21 cellular contexts compared by ENCODE assay signal in the genomic region with DNA sequence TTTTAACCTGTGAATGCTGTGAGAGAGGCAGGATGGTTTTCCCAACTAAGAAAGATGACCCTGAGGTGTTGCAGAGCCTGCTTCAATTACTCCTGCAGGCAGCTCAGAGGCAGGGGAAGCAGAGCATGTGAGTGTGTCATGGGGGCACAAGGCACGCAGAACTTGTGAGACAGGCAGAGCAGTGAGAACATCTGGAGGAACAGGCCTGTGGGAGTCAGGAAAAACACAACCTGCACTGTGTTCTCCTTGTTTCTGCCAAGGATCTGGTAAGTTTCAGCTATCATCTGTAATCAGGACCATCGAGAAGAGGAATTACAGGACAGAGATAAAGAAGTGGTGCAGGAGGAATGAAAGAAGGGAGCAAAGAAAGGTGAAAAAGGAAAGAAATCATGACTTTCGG.
DNase-seq lines count a peak whose midpoint lies in the region; TF ChIP-seq lines count a peak whose summit lies in the region.
"Had no signal": no experiment of that assay in that cellular context is flagged by ENCODE, and none has a peak within 500 bp of the region (broad histone marks: within the 10 kb centered on the region; RNA-seq: fewer than 3 reads in every experiment).

No MANE protein-coding gene starts in this region.

- BruUV-seq in mammary epithelial cell (replicated peaks; lab: Mats Ljungman, UMichigan), result no TSS peak

- no peak for TF ChIP-seq CTCF in mammary epithelial cell (conservative IDR thresholded peaks at IDR 0.05 in 1 of 2, IDR thresholded peaks at IDR 0.05 in 1 of 2; ENCODE audit: extremely low read depth in 1 of 2, insufficient read depth in 1 of 2, low read depth in 1 of 2, low read length in 2 of 2)
- TF ChIP-seq CTCF in breast epithelium (IDR thresholded peaks at IDR 0.05), result no peak
- TF ChIP-seq CTCF in choroid plexus epithelial cell (conservative IDR thresholded peaks at IDR 0.05; ENCODE audit: low read depth, low read length), result no peak
- TF ChIP-seq CTCF in GM10248 (IDR thresholded peaks at IDR 0.05; ENCODE audit: control extremely low read depth, extremely low read depth, low read depth, missing control alignments), result no peak
- no peak for TF ChIP-seq CTCF in type B pancreatic cell (conservative IDR thresholded peaks at IDR 0.05)

- CTCF ChIA-PET in mammary epithelial cell (lab: Charles Lee; ENCODE audit: low non-redundant PET), result no interaction called here
- CTCF ChIA-PET in GM10248 (lab: Yijun Ruan, JAX), result interaction anchor here (1.4 to 1.5 kb wide), 2 partner anchors 12 to 17 kb away, joined by 3 read pairs; no protein-coding TSS in a partner anchor

- H3K9me3 ChIP-seq in mammary epithelial cell (replicated peaks; ENCODE audit: insufficient read depth, low read length), result no peaks in the 10 kb centered on the region
- peaks cover 0 to 1% of the 10 kb centered on the region in 2 donors for H3K9me3 ChIP-seq in breast epithelium
- H3K9me3 ChIP-seq: body of pancreas, tibial artery had no signal

- in situ Hi-C loops in mammary epithelial cell (cut with MboI; ENCODE audit: low sequenced_read_pairs in 2 of 2), result no loop called here

- WGBS in mammary epithelial cell (ENCODE audit: low coverage, missing lambda C conversion rate), result 58% methylated on average over 3 of the region's 3 CpGs

- no peaks in the 10 kb centered on the region for H3K27me3 Mint-ChIP-seq in type B pancreatic cell
- H3K27me3 Mint-ChIP-seq: activated naive CD4-positive, alpha-beta T cell treated with anti-CD3 and anti-CD28 coated beads, Interleukin-2, amount 10 ng/mL, durations not matched to agents 7 days and 5 days; dendritic cell treated with granulocyte-macrophage colony-stimulating factor and Interleukin-4, amounts not matched to agents 40 ng/mL and 50 ng/mL, for 4 days had no signal

- peak overlapping the region; percentile 50 for H2AFZ ChIP-seq in mammary epithelial cell (ENCODE audit: low read depth, low read length)

- intact Hi-C loops in mammary epithelial cell (cut with micrococcal nuclease), result no loop called here
- intact Hi-C loops in breast epithelium (cut with DNase I; ENCODE audit: low total_unique reads), result no loop called here

- H3K4me3 Mint-ChIP-seq in type B pancreatic cell, result no peak overlapping the region
- H3K4me3 Mint-ChIP-seq: activated naive CD4-positive, alpha-beta T cell treated with anti-CD3 and anti-CD28 coated beads, Interleukin-2, amount 10 ng/mL, durations not matched to agents 7 days and 5 days; dendritic cell treated with granulocyte-macrophage colony-stimulating factor and Interleukin-4, amounts not matched to agents 40 ng/mL and 50 ng/mL, for 4 days had no signal

- DNase-seq in mammary epithelial cell (no peak), breast epithelium (ENCODE audit: low spot score in 2 of 2) (no peak), choroid plexus epithelial cell (ENCODE audit: low read depth) (peak; percentile 55), iris pigment epithelial cell (ENCODE audit: low read depth) (peak; percentile 5), skeletal muscle cell (ENCODE audit: low read depth) (peak; percentile 49), GM10248 (ENCODE audit: extremely low spot score) (no peak), type B pancreatic cell (ENCODE audit: extremely low spot score, unreplicated experiment) (no peak)
- no peak for DNase-seq in activated CD4-positive, alpha-beta T cell treated with anti-CD3 and anti-CD28 coated beads, Interleukin-2, amount 50 U/mL, for 48 hours
- DNase-seq: activated CD4-positive, alpha-beta T cell treated with anti-CD3 and anti-CD28 coated beads, Interleukin-2, amount 50 U/mL, for 1 hour; activated naive CD4-positive, alpha-beta T cell treated with anti-CD3 and anti-CD28 coated beads, Interleukin-2, amount 10 ng/mL, durations not matched to agents 7 days and 5 days; activated T-cell treated with anti-CD3 and anti-CD28 coated beads for 4 hours; body of pancreas; DMS 273 treated with DMSO at 0.1 percent for 48 hours; erythroblast; heart left ventricle; NCI-H1417 treated with DMSO at 0.1 percent for 48 hours; NCI-H226; RPMI8226; tibial artery had no signal

- no peaks in the 10 kb centered on the region for H4K20me1 ChIP-seq in mammary epithelial cell (ENCODE audit: insufficient read depth, low read length)

- no peaks in the 10 kb centered on the region for H3K36me3 ChIP-seq in mammary epithelial cell (ENCODE audit: insufficient read depth, low read length)
- no peaks in the 10 kb centered on the region for H3K36me3 ChIP-seq in breast epithelium
- H3K36me3 ChIP-seq: heart left ventricle, tibial artery had no signal

- no peak overlapping the region for H3K27ac ChIP-seq in mammary epithelial cell (ENCODE audit: insufficient read depth, low read depth, low read length)
- H3K27ac ChIP-seq in breast epithelium, result no peak overlapping the region
- H3K27ac ChIP-seq: body of pancreas, C4-2B, heart left ventricle, tibial artery had no signal

- peaks cover 5% of the 10 kb centered on the region for H3K9me3 Mint-ChIP-seq in type B pancreatic cell

- no peaks in the 10 kb centered on the region for H3K36me3 Mint-ChIP-seq in type B pancreatic cell
- H3K36me3 Mint-ChIP-seq: activated naive CD4-positive, alpha-beta T cell treated with anti-CD3 and anti-CD28 coated beads, Interleukin-2, amount 10 ng/mL, durations not matched to agents 7 days and 5 days had no signal

- dilution Hi-C loops in mammary epithelial cell (cut with HindIII; ENCODE audit: low sequenced_read_pairs), result no loop called here

- H3K4me1 Mint-ChIP-seq in type B pancreatic cell (ENCODE audit: unreplicated experiment), result no peaks in the 10 kb centered on the region
- H3K4me1 Mint-ChIP-seq: activated naive CD4-positive, alpha-beta T cell treated with anti-CD3 and anti-CD28 coated beads, Interleukin-2, amount 10 ng/mL, durations not matched to agents 7 days and 5 days had no signal

- no peaks in the 10 kb centered on the region for H3K4me1 ChIP-seq in mammary epithelial cell (ENCODE audit: insufficient read depth, low read length)
- H3K4me1 ChIP-seq in breast epithelium, result no peaks in the 10 kb centered on the region
- H3K4me1 ChIP-seq: body of pancreas, heart left ventricle had no signal

- no peak overlapping the region for H3K27ac Mint-ChIP-seq in type B pancreatic cell
- H3K27ac Mint-ChIP-seq: activated naive CD4-positive, alpha-beta T cell treated with anti-CD3 and anti-CD28 coated beads, Interleukin-2, amount 10 ng/mL, durations not matched to agents 7 days and 5 days; dendritic cell treated with granulocyte-macrophage colony-stimulating factor and Interleukin-4, amounts not matched to agents 40 ng/mL and 50 ng/mL, for 4 days had no signal

- TF ChIP-seq POLR2A in breast epithelium (IDR thresholded peaks at IDR 0.05), result no peak

- H3K27me3 ChIP-seq in mammary epithelial cell (ENCODE audit: insufficient read depth, low read length) (no peaks in the 10 kb centered on the region), breast epithelium (no peaks in the 10 kb centered on the region)
- H3K27me3 ChIP-seq: body of pancreas, heart left ventricle, tibial artery had no signal

- POLR2A ChIA-PET in GM10248 (lab: Yijun Ruan, JAX), result no interaction called here

- no peak overlapping the region for H3K4me2 ChIP-seq in mammary epithelial cell (ENCODE audit: insufficient read depth, low read depth, low read length)

- H3K9ac ChIP-seq in mammary epithelial cell (ENCODE audit: insufficient read depth, low read length), result no peak overlapping the region

- no peak overlapping the region for H3K4me3 ChIP-seq in mammary epithelial cell (replicated peaks in 1 of 3; ENCODE audit: insufficient read depth in 1 of 3, low read depth in 2 of 3, low read length in 3 of 3)
- no peak overlapping the region for H3K4me3 ChIP-seq in breast epithelium
- H3K4me3 ChIP-seq in choroid plexus epithelial cell (ENCODE audit: low read depth, low read length), result no peak overlapping the region
- no peak overlapping the region for H3K4me3 ChIP-seq in skeletal muscle cell (ENCODE audit: low read depth, low read length)
- H3K4me3 ChIP-seq: body of pancreas, heart left ventricle, tibial artery had no signal

- no peaks in the 10 kb centered on the region for H3K79me2 ChIP-seq in mammary epithelial cell (ENCODE audit: insufficient read depth, low read length)

Comparison
In these comparisons a context has a peak if more than half of its experiments do, and no peak if none do; other contexts are left out.
1. DNase-seq: peak in choroid plexus epithelial cell (single experiment), iris pigment epithelial cell (single experiment) and skeletal muscle cell (single experiment); none in mammary epithelial cell (single experiment), breast epithelium (0 of 2), activated CD4-positive, alpha-beta T cell treated with anti-CD3 and anti-CD28 coated beads, Interleukin-2, amount 50 U/mL, for 48 hours (0 of 2), GM10248 (single experiment) and type B pancreatic cell (single experiment).